1 cellular context compared by ENCODE assay signal in genomic region chr2:70890469-70891065, GRCh38.
TF ChIP-seq lines count a peak whose summit lies in the region.

No MANE protein-coding gene starts in this region.

TF ChIP-seq in H1, 55 proteins besides CTCF, POLR2A, EP300 and RAD21:
- peak; percentile 5 for TF ChIP-seq RNF2 (IDR thresholded peaks at IDR 0.05; ENCODE audit: borderline replicate concordance, low read depth, low read length, missing control alignments, poor library complexity, severe bottlenecking)
- TF ChIP-seq TAF1 (IDR thresholded peaks at IDR 0.05; ENCODE audit: low read depth, low read length), result no peak
